ENCODE assay signal across 10 cellular contexts in genomic region chr14:76138758-76139723, GRCh38. TPM values are rescaled to one million over a fixed set of nuclear protein-coding genes. Genes with fewer than 3 reads are reported as not detected.
DNase-seq lines count a peak whose midpoint lies in the region; ATAC-seq, FAIRE-seq and TF ChIP-seq lines count a peak whose summit lies in the region.
"Had no signal": no experiment of that assay in that cellular context is flagged by ENCODE, and none has a peak within 500 bp of the region (broad histone marks: within the 10 kb centered on the region; RNA-seq: fewer than 3 reads in every experiment).

No MANE protein-coding gene starts in this region.

- ATAC-seq in K562 = peak; percentile 92

- H4K20me1 ChIP-seq in K562 (replicated peaks; ENCODE audit: control insufficient read depth, insufficient read depth, low read length) = no peaks in the 10 kb centered on the region; the same call in 1 of the 2 replicates

- POLR2A ChIA-PET in K562 (lab: Yijun Ruan, JAX) = interaction anchor here (0.7 to 1.0 kb wide), 2 partner anchors 23 to 811 kb away, joined by 3 read pairs; no protein-coding TSS in a partner anchor

- H3K27me3 ChIP-seq in HUES6 (ENCODE audit: control insufficient read depth, insufficient read depth, low read length) (peaks cover 57% of the 10 kb centered on the region), K562 (ENCODE audit: control insufficient read depth in 2 of 2, insufficient read depth in 2 of 2, low read length in 2 of 2) (peaks cover 4 to 28% of the 10 kb centered on the region in 2 experiments; a peak in 3 of 5 replicates)

- peak overlapping the region; percentile 76 for H3K4me2 ChIP-seq in K562 (ENCODE audit: insufficient read depth, low read length)

- WGBS in K562 (ENCODE audit: insufficient coverage, low coverage, missing lambda C conversion rate) = 18% methylated on average over 29 of the region's 50 CpGs

- intact Hi-C loops in K562 (cut with micrococcal nuclease) = loop anchor here (2.0 to 5.0 kb wide), 2 partner anchors 16 to 118 kb away; no protein-coding TSS in a partner anchor

- TF ChIP-seq POLR2A in K562 (conservative IDR thresholded peaks at IDR 0.05) = no peak

- in situ Hi-C loops in K562 (cut with MboI) = no loop called here

- TF ChIP-seq EP300 in K562 (IDR thresholded peaks at IDR 0.05; ENCODE audit: low read length) = no peak

- CTCF ChIA-PET in K562 (lab: Yijun Ruan, JAX; ENCODE audit: low intra/inter-chr PET ratio) = no interaction called here

- 0 out of 2 replicates have a peak, but pooled peaks cover 2% of the 10 kb centered on the region for H3K9me3 ChIP-seq in HUES6 (ENCODE audit: control insufficient read depth, insufficient read depth, low read depth, low read length)
- no peaks in the 10 kb centered on the region for H3K9me3 ChIP-seq in K562 (replicated peaks; ENCODE audit: control insufficient read depth, insufficient read depth, low read depth, low read length)

- BruUV-seq in K562 (replicated peaks; lab: Mats Ljungman, UMichigan) = no TSS peak

- FAIRE-seq in K562 (lab: Jason Lieb, UNC) = peak; percentile 54

- H3K9ac ChIP-seq in HUES6 (ENCODE audit: low read length) (peak overlapping the region; percentile 73), K562 (ENCODE audit: insufficient read depth in 1 of 2, low read depth in 2 of 2, low read length in 2 of 2) (peak overlapping the region; percentile 20 to 73; a peak in 3 of 4 replicates)

- no peaks in the 10 kb centered on the region for H3K36me3 ChIP-seq in HUES6 (ENCODE audit: control insufficient read depth, insufficient read depth, low read length)
- H3K36me3 ChIP-seq in K562 (ENCODE audit: control insufficient read depth, insufficient read depth, low read length) = no peaks in the 10 kb centered on the region

- H3K79me2 ChIP-seq in K562 (ENCODE audit: control insufficient read depth, insufficient read depth, low read length) = no peaks in the 10 kb centered on the region

- H3K27ac ChIP-seq in HUES6 (ENCODE audit: low read depth, low read length) = no peak overlapping the region; the same call in 1 of the 2 replicates
- peak overlapping the region; percentile 33; the same call in 1 of the 3 replicates for H3K27ac ChIP-seq in K562 (ENCODE audit: extremely low read depth, low read depth, low read length)

- no peaks in the 10 kb centered on the region for H3K9me1 ChIP-seq in K562 (ENCODE audit: control insufficient read depth, insufficient read depth, low read length)

- H2AFZ ChIP-seq in K562 (ENCODE audit: low read depth, low read length) = peak overlapping the region; percentile 86

- no peak for TF ChIP-seq CTCF in K562 (IDR thresholded peaks at IDR 0.05 in 2 of 3, conservative IDR thresholded peaks at IDR 0.05 in 1 of 3; ENCODE audit: insufficient read depth in 2 of 3, low read depth in 1 of 3, low read length in 3 of 3)

- H3K4me1 ChIP-seq in HUES6 (ENCODE audit: control insufficient read depth, insufficient read depth, low read length) = peaks cover 25% of the 10 kb centered on the region
- peaks cover 8 to 14% of the 10 kb centered on the region in 2 experiments; a peak in 4 of 5 replicates for H3K4me1 ChIP-seq in K562 (replicated peaks in 1 of 2; ENCODE audit: control insufficient read depth in 2 of 2, insufficient read depth in 2 of 2, low read length in 2 of 2)

- TF ChIP-seq RAD21 in K562 (CRISPR knock-in tag; conservative IDR thresholded peaks at IDR 0.05 in 1 of 2, IDR thresholded peaks at IDR 0.05 in 1 of 2) = no peak

- DNase-seq in K562 (ENCODE audit: extremely low read depth in 1 of 4, low spot score in 3 of 4) (peak; percentile 51 to 79 (median 65)), iPS-NIHi11 (ENCODE audit: low spot score) (peak; percentile 73), skeletal muscle cell (ENCODE audit: low read depth) (no peak), foreskin melanocyte (no peak), NCI-H1694 (lab: John Stamatoyannopoulos, UW) (no peak), SHP77 treated with DMSO at 0.1 percent for 48 hours (lab: John Stamatoyannopoulos, UW) (no peak)
- DNase-seq in stimulated activated CD4-positive, alpha-beta T cell treated with anti-CD3 and anti-CD28 coated beads, Interleukin-12 subunit alpha, Interleukin-12 subunit beta, amount 100 ng/mL, for 4 hours = no peak
- DNase-seq: islet precursor cell, MV-4-11 had no signal

- peak overlapping the region; percentile 69 for H3K4me3 ChIP-seq in HUES6 (ENCODE audit: low read depth, low read length)
- peak overlapping the region; percentile 33 for H3K4me3 ChIP-seq in K562
- peak overlapping the region; percentile 36 for H3K4me3 ChIP-seq in skeletal muscle cell (ENCODE audit: low read depth, low read length)

TF ChIP-seq in K562, 482 proteins besides CTCF, POLR2A, EP300 and RAD21 (continues in another document):
- TF ChIP-seq RBM25 (IDR thresholded peaks at IDR 0.05; ENCODE audit: low read depth, low read length, severe bottlenecking) (peak; percentile 45), MAFK (IDR thresholded peaks at IDR 0.05; ENCODE audit: low read length) (no peak), ZNF76 (CRISPR knock-in tag; IDR thresholded peaks at IDR 0.05; ENCODE audit: borderline replicate concordance) (no peak), PHF8 (IDR thresholded peaks at IDR 0.05; ENCODE audit: borderline replicate concordance, low read length) (no peak), NFXL1 (CRISPR knock-in tag; IDR thresholded peaks at IDR 0.05) (no peak), CREB3 (tag; conservative IDR thresholded peaks at IDR 0.05; ENCODE audit: low read depth) (no peak), HDAC8 (tag; IDR thresholded peaks at IDR 0.05) (no peak), ZKSCAN3 (CRISPR knock-in tag; IDR thresholded peaks at IDR 0.05) (no peak), ZNF740 (CRISPR knock-in tag; IDR thresholded peaks at IDR 0.05) (no peak), ZNF740 (tag; IDR thresholded peaks at IDR 0.05) (no peak), RBM22 (IDR thresholded peaks at IDR 0.05; ENCODE audit: low read depth, low read length, poor library complexity, severe bottlenecking) (no peak), XRCC4 (IDR thresholded peaks at IDR 0.05; ENCODE audit: extremely low read depth, insufficient read depth, insufficient read length) (no peak), ZNF239 (CRISPR knock-in tag; IDR thresholded peaks at IDR 0.05) (no peak), ZFX (CRISPR knock-in tag; IDR thresholded peaks at IDR 0.05) (no peak), BACH1 (tag; IDR thresholded peaks at IDR 0.05) (no peak), HIVEP1 (CRISPR knock-in tag; IDR thresholded peaks at IDR 0.05) (no peak), NRF1 (conservative IDR thresholded peaks at IDR 0.05 in 1 of 2, IDR thresholded peaks at IDR 0.05 in 1 of 2) (peak in 1 of 2 experiments; percentile 42; a peak in 2 of 4 replicates), TRIM24 (IDR thresholded peaks at IDR 0.05) (no peak), ZNF589 (CRISPR knock-in tag; IDR thresholded peaks at IDR 0.05; ENCODE audit: low read depth) (no peak), ESRRB (CRISPR knock-in tag; IDR thresholded peaks at IDR 0.05; ENCODE audit: borderline replicate concordance) (no peak), POLR3G (IDR thresholded peaks at IDR 0.05; ENCODE audit: extremely low read depth, insufficient read length, insufficient replicate concordance) (no peak), PHB (CRISPR knock-in tag; IDR thresholded peaks at IDR 0.05) (no peak), BCOR (IDR thresholded peaks at IDR 0.05) (0 out of 2 replicates have a peak, but pooled peaks have one; percentile 23), SMC3 (conservative IDR thresholded peaks at IDR 0.05; ENCODE audit: insufficient read depth, low read depth, low read length) (no peak), SIN3A (IDR thresholded peaks at IDR 0.05; ENCODE audit: borderline replicate concordance in 2 of 2, control insufficient read depth in 1 of 2, low read depth in 2 of 2, low read length in 2 of 2) (no peak), RB1 (IDR thresholded peaks at IDR 0.05; ENCODE audit: low read depth) (no peak)

RNA-seq across cellular contexts. Expression of gene GPATCH2L, which starts 12.7 kb away (rescaled TPM):
- 105 and 137 TPM in 2 replicates for total RNA-seq in K562 (2011; cell fraction: chromatin; rRNA removed; ENCODE audit: low replicate concordance)
- total RNA-seq in K562 (2011; cell fraction: nucleolus; rRNA removed) = 40.7 and 48.0 TPM in 2 replicates
- total RNA-seq in K562 (2011; cell fraction: nucleoplasm; rRNA removed) = 81.2 and 120 TPM in 2 replicates
- 16.4 and 18.3 TPM in 2 replicates for total RNA-seq in K562 (2014; rRNA removed)
- total RNA-seq in K562 (2014; rRNA removed; fragmentation: Illumina TruSeq; extraction: Trizol) = 22.9 and 27.6 TPM in 2 replicates
- total RNA-seq in K562 (2015; rRNA removed; fragmentation: Illumina TruSeq; extraction: Trizol) = 20.0 and 20.7 TPM in 2 replicates
- total RNA-seq in K562 (2021) = 30.7 and 32.8 TPM in 2 replicates
- 36.2 and 39.6 TPM in 2 replicates for polyA plus RNA-seq in K562 (2011; rRNA removed)
- polyA plus RNA-seq in K562 (2011; cell fraction: cytosol; rRNA removed) = 14.8 and 23.2 TPM in 2 replicates
- 101 and 106 TPM in 2 replicates for polyA plus RNA-seq in K562 (2011; cell fraction: nucleus; rRNA removed)
- 15.6 and 17.7 TPM in 2 replicates for polyA plus RNA-seq in K562 (2012)
- 20.2 and 20.9 TPM in 2 replicates for polyA plus RNA-seq in K562 (2014; fragmentation: Illumina TruSeq; extraction: Trizol)
- polyA plus RNA-seq in K562 (2014; fragmentation: Nextera tagmentation; extraction: Ambion mirVana) = 10 to 100 TPM; 13.1 to 19.1 TPM
- 15.2 and 17.7 TPM in 2 replicates for polyA plus RNA-seq in K562 (2014; rRNA removed)
- polyA minus RNA-seq in K562 (2011; rRNA and poly(A)+ RNA removed) = 71.2 and 73.2 TPM in 2 replicates
- 16.9 and 20.9 TPM in 2 replicates for polyA minus RNA-seq in K562 (2011; cell fraction: cytosol; rRNA and poly(A)+ RNA removed)
- 81.6 and 117 TPM in 2 replicates for polyA minus RNA-seq in K562 (2011; cell fraction: nucleus; rRNA and poly(A)+ RNA removed)

Comparison
In these comparisons a context has a peak if more than half of its experiments do, and no peak if none do; other contexts are left out.
1. DNase-seq: peak in K562 (4 of 4) and iPS-NIHi11 (single experiment); none in skeletal muscle cell (single experiment), foreskin melanocyte (single experiment), NCI-H1694 (single experiment), stimulated activated CD4-positive, alpha-beta T cell treated with anti-CD3 and anti-CD28 coated beads, Interleukin-12 subunit alpha, Interleukin-12 subunit beta, amount 100 ng/mL, for 4 hours (single experiment) and SHP77 treated with DMSO at 0.1 percent for 48 hours (single experiment).
2. Peak in every context shown above with its lines, with median percentiles within 50 percentile points of each other: H3K4me3 ChIP-seq.